In the genomic region with DNA sequence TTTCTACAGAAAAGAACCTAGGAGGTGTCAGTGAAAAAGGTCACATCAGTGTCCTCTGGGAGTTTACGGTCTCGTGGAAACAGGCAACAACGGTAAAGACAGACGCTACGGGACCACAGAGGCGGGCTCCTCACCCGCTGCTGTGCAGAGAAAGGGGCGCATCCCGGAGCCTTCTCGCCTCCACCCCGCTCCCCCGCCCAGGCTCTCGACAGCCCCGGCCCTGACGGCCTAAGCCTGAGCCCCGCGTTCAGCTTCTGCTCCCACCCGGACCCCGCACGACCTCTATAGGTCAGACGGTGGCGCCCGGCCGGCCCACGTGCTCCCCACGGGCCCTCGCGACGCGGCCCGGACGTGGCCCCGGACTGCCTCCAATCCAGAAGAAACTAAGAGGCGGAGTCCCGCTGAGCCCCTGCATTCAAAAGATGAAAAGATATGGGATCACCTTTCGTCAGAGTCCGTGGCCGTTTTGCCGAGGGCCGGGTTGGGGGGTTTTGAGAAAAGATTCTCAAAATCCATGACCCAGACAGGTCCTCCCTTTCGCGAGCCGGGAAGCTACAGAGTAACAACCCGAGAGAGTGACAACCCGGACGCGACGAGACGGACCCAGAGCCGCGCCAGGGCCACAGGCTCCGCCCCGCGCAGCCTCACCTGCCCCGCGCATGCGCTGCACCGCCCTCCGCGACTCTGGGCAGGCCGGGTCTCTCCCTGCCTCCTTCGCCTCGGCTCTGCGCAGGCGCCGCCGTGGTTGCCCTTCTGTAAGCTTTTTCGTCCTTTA, we compare ENCODE assay signal across 8 cellular contexts. TPM values are rescaled to one million over a fixed set of nuclear protein-coding genes. Genes with fewer than 3 reads are reported as not detected.
DNase-seq lines count a peak whose midpoint lies in the region; ATAC-seq, FAIRE-seq and TF ChIP-seq lines count a peak whose summit lies in the region.

A gene (minus strand): TSS at position 577 of the 775 bp plus-strand sequence. CDS start 61 bp downstream, at position 516.

- H4K8ac ChIP-seq in trophoblast cell (ENCODE audit: low read depth, low read length) = peak within 1 kb of the TSS; percentile 91

- H2BK5ac ChIP-seq in trophoblast cell (ENCODE audit: low read depth, low read length, poor library complexity) = peak within 1 kb of the TSS; percentile 66

- no peaks in the 10 kb centered on the region for H3K27me3 Mint-ChIP-seq in activated naive CD8-positive, alpha-beta T cell treated with anti-CD3 and anti-CD28 coated beads, Interleukin-2, amount 50 U/mL, for 24 hours

- peaks cover 7% of the 10 kb centered on the region for H3K79me1 ChIP-seq in trophoblast cell (ENCODE audit: low read length)

- H3K36me3 ChIP-seq in cardiac muscle cell (no peaks in the 10 kb centered on the region), trophoblast cell (ENCODE audit: control insufficient read depth in 1 of 2, insufficient read depth in 2 of 2, low read length in 2 of 2) (no peaks in the 10 kb centered on the region), tibial nerve (peaks cover 0 to under 1% (median 0%) of the 10 kb centered on the region in 3 donors)

- H2AK5ac ChIP-seq in trophoblast cell (ENCODE audit: low read length) = no peak within 1 kb of the TSS

- FAIRE-seq in GM12891 (lab: Jason Lieb, UNC) = peak; percentile 91

- peak within 1 kb of the TSS; percentile 83 for H2BK120ac ChIP-seq in trophoblast cell (ENCODE audit: insufficient read depth, low read length, poor library complexity)

- peak within 1 kb of the TSS; percentile 91 for H3K9ac ChIP-seq in trophoblast cell (ENCODE audit: low read length)

- peak within 1 kb of the TSS; percentile 96 for H2AFZ ChIP-seq in trophoblast cell (ENCODE audit: insufficient read depth, low read length, poor library complexity)

- H2BK12ac ChIP-seq in trophoblast cell (ENCODE audit: low read length) = no peak within 1 kb of the TSS

- H3K27ac Mint-ChIP-seq in activated naive CD8-positive, alpha-beta T cell treated with anti-CD3 and anti-CD28 coated beads, Interleukin-2, amount 50 U/mL, for 24 hours = no peak within 1 kb of the TSS

- H3K79me2 ChIP-seq in trophoblast cell (ENCODE audit: control insufficient read depth, insufficient read depth, low read length, poor library complexity) = no peaks in the 10 kb centered on the region

- H3K4me3 ChIP-seq in cardiac muscle cell (peak within 1 kb of the TSS; percentile 87), trophoblast cell (ENCODE audit: low read depth, low read length) (peak within 1 kb of the TSS; percentile 80), tibial nerve (peak within 1 kb of the TSS; percentile 53 to 86 (median 64))

- peaks cover 3% of the 10 kb centered on the region for H3K4me1 ChIP-seq in cardiac muscle cell (ENCODE audit: low read depth)
- no peaks in the 10 kb centered on the region for H3K4me1 ChIP-seq in trophoblast cell (ENCODE audit: control insufficient read depth in 1 of 2, insufficient read depth in 2 of 2, low read length in 2 of 2)
- H3K4me1 ChIP-seq in tibial nerve = peaks cover 0 to 17% (median 2%) of the 10 kb centered on the region in 4 donors

- no peak within 1 kb of the TSS for H3K4me3 Mint-ChIP-seq in activated naive CD8-positive, alpha-beta T cell treated with anti-CD3 and anti-CD28 coated beads, Interleukin-2, amount 50 U/mL, for 24 hours

- H4K12ac ChIP-seq in trophoblast cell (ENCODE audit: low read depth, low read length) = peak within 1 kb of the TSS; percentile 34

- H3K9me3 ChIP-seq in cardiac muscle cell (ENCODE audit: low read depth) (no peaks in the 10 kb centered on the region), trophoblast cell (ENCODE audit: insufficient read depth, low read depth, low read length) (no peaks in the 10 kb centered on the region), tibial nerve (no peaks in the 10 kb centered on the region)

- no CpG with 5 or more reads among the region's 68 CpGs for WGBS in trophoblast cell (ENCODE audit: extremely low coverage, insufficient coverage, insufficient read length)
- 0 to 1% methylated on average over 47 to 59 of the region's 68 CpGs for WGBS in tibial nerve, 2 donors

- peaks cover 33% of the 10 kb centered on the region for H3K4me1 Mint-ChIP-seq in activated naive CD8-positive, alpha-beta T cell treated with anti-CD3 and anti-CD28 coated beads, Interleukin-2, amount 50 U/mL, for 24 hours

- peak within 1 kb of the TSS; percentile 87 for H3K14ac ChIP-seq in trophoblast cell (ENCODE audit: low read length)

- no peaks in the 10 kb centered on the region for H3K27me3 ChIP-seq in cardiac muscle cell
- no peaks in the 10 kb centered on the region for H3K27me3 ChIP-seq in trophoblast cell (ENCODE audit: insufficient read depth, low read length)
- H3K27me3 ChIP-seq in tibial nerve = no peaks in the 10 kb centered on the region

- H3K23ac ChIP-seq in trophoblast cell (ENCODE audit: low read length) = no peak within 1 kb of the TSS

- TF ChIP-seq CTCF in cardiac muscle cell (IDR thresholded peaks at IDR 0.05; ENCODE audit: low read depth, low read length) (no peak), tibial nerve (IDR thresholded peaks at IDR 0.05) (no peak)

- peak; percentile 55 to 86 for TF ChIP-seq EP300 in tibial nerve (IDR thresholded peaks at IDR 0.05)

- H3K36me3 Mint-ChIP-seq in activated naive CD8-positive, alpha-beta T cell treated with anti-CD3 and anti-CD28 coated beads, Interleukin-2, amount 50 U/mL, for 24 hours (ENCODE audit: low read depth) = peaks cover 11% of the 10 kb centered on the region

- H3K4ac ChIP-seq in trophoblast cell (ENCODE audit: low read depth, low read length) = peak within 1 kb of the TSS; percentile 60

- H3K18ac ChIP-seq in trophoblast cell (ENCODE audit: low read length) = peak within 1 kb of the TSS; percentile 95

- no peaks in the 10 kb centered on the region for H3K9me3 Mint-ChIP-seq in activated naive CD8-positive, alpha-beta T cell treated with anti-CD3 and anti-CD28 coated beads, Interleukin-2, amount 50 U/mL, for 24 hours

- ATAC-seq in HG02798 (IDR thresholded peaks at IDR 0.05; ENCODE audit: poor library complexity, unreplicated experiment) = peak; percentile 93
- ATAC-seq in activated naive CD8-positive, alpha-beta T cell treated with anti-CD3 and anti-CD28 coated beads, Interleukin-2, amount 50 U/mL, for 24 hours = peak; percentile 85

- TF ChIP-seq POLR2A in GM12891 (IDR thresholded peaks at IDR 0.05; ENCODE audit: low read depth, low read length) (peak; percentile 88), tibial nerve (IDR thresholded peaks at IDR 0.05) (peak; percentile 54 to 72)

- H3K4me2 ChIP-seq in trophoblast cell (ENCODE audit: low read length) = peak within 1 kb of the TSS; percentile 99

- H3K27ac ChIP-seq in cardiac muscle cell (peak within 1 kb of the TSS; percentile 75), trophoblast cell (ENCODE audit: low read depth, low read length) (peak within 1 kb of the TSS; percentile 73), tibial nerve (peak within 1 kb of the TSS; percentile 40 to 90 (median 65))

- peak within 1 kb of the TSS; percentile 61 for H4K91ac ChIP-seq in trophoblast cell (ENCODE audit: low read depth, low read length)

- peak; percentile 97 for DNase-seq in GM12891 (ENCODE audit: insufficient read length, low spot score)
- peak; percentile 87 for DNase-seq in NCI-H1436 (lab: John Stamatoyannopoulos, UW)
- peak; percentile 92 for DNase-seq in SW480 (ENCODE audit: low spot score)
- peak; percentile 97 for DNase-seq in activated naive CD8-positive, alpha-beta T cell treated with anti-CD3 and anti-CD28 coated beads, Interleukin-2, amount 50 U/mL, for 24 hours
- DNase-seq in cardiac muscle cell (ENCODE audit: low read depth in 1 of 2, low spot score in 1 of 2) = peak; percentile 90 to 94
- DNase-seq in trophoblast cell = peak; percentile 92 to 98
- peak; percentile 83 to 84 for DNase-seq in tibial nerve (ENCODE audit: low spot score in 2 of 2)

TF ChIP-seq in GM12891, 5 proteins besides CTCF, POLR2A, EP300 and RAD21:
- TF ChIP-seq SPI1 (IDR thresholded peaks at IDR 0.05; ENCODE audit: low read depth, low read length) (no peak), POLR2AphosphoS5 (IDR thresholded peaks at IDR 0.05; ENCODE audit: low read depth, low read length) (peak; percentile 92), POU2F2 (IDR thresholded peaks at IDR 0.05; ENCODE audit: low read depth, low read length) (no peak), TAF1 (IDR thresholded peaks at IDR 0.05; ENCODE audit: low read depth, low read length) (peak; percentile 37)

RNA-seq across cellular contexts. Expression of the gene that starts here (rescaled TPM):
- polyA plus RNA-seq in GM12891 (2012; ENCODE audit: low read depth, missing spikeins) = 9.3 TPM
- total RNA-seq in cardiac muscle cell (8.5 and 12.1 TPM in 2 replicates), tibial nerve (10 to 100 TPM in 1 of 4 donors, 1 to 10 TPM in 3; 3.5 to 81.6 (median 5.7) TPM)
- polyA plus RNA-seq in cardiac muscle cell = 14.1 and 19.4 TPM in 2 replicates
- 11.4 and 12.5 TPM in 2 replicates for polyA plus RNA-seq in trophoblast cell (2013)

Comparison
In these comparisons a context has a peak if more than half of its experiments do, and no peak if none do; other contexts are left out.
1. Peak in every context shown above with its lines: DNase-seq, ATAC-seq, H3K4me3 ChIP-seq and H3K27ac ChIP-seq.